Comparison of ENCODE assay signal across 8 cellular contexts in the genomic region with DNA sequence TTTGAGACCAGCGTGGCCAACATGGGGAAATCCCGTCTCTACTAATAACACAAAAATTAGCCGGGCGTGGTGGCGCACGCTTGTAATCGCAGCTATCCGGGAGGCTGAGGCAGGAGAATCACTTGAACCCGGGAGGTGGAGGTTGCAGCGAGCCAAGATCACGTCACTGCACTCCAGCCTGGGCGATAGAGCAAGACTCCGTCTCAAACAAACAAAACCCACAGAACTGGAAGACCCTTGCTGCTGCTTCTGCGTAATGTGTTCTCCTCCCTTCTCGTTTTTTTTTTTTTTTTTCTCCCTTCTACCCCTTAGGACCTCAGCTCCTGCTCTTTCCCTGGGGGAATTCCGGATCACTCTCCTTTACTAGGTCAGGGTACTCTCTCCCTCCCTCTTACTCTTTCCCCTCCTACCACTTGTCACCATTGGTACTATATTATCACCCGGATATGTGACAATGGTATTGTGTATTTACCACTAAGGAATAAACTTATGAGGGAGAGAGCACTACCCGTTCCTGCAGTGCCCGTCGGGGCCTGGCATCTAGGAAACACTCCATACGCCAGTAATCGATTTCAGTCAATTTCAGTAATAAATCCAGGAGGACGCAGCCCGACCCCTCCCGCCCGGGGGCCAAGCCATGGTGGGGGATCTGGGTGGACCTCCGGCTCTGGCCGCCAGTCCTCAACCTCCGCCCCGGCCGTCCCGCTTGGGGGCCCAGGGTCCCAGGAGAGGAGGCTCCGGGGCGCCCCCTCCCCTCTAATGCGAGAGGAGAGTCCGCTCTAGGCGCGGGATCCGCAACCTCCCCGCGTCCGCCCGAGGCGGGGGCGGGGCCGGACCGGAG. TPM values are rescaled to one million over a fixed set of nuclear protein-coding genes. Genes with fewer than 3 reads are reported as not detected.
DNase-seq lines count a peak whose midpoint lies in the region; ATAC-seq and TF ChIP-seq lines count a peak whose summit lies in the region.

No MANE protein-coding gene starts in this region.

- peaks cover 0 to 4% of the 10 kb centered on the region in 2 experiments for H3K36me3 ChIP-seq in SK-N-SH (replicated peaks in 1 of 2; ENCODE audit: control insufficient read depth in 1 of 2, insufficient read depth in 2 of 2, low read length in 1 of 2)

- H3K9me2 ChIP-seq in SK-N-SH = no peaks in the 10 kb centered on the region

- no peaks in the 10 kb centered on the region for H3K9me3 ChIP-seq in SK-N-SH

- H3K79me2 ChIP-seq in SK-N-SH (ENCODE audit: insufficient read depth) = peaks cover 41% of the 10 kb centered on the region

- H3K9ac ChIP-seq in SK-N-SH = peak overlapping the region; percentile 85

- peak overlapping the region; percentile 72 for H3K4me2 ChIP-seq in SK-N-SH

- POLR2A ChIA-PET in SK-N-SH (lab: Yijun Ruan, JAX) = no interaction called here

- TF ChIP-seq CTCF in SK-N-SH (IDR thresholded peaks at IDR 0.05) (no peak), cardiac fibroblast (IDR thresholded peaks at IDR 0.05; ENCODE audit: low read depth, low read length) (no peak)

- H3K27ac ChIP-seq in SK-N-SH (ENCODE audit: low read depth in 2 of 2, low read length in 1 of 2) = peak overlapping the region; percentile 62 to 73
- peak overlapping the region; percentile 87 for H3K27ac ChIP-seq in layer of hippocampus (ENCODE audit: low read depth, low read length)

- H3K4me3 ChIP-seq in SK-N-SH (ENCODE audit: low read depth in 2 of 2, low read length in 1 of 2) (peak overlapping the region; percentile 65 to 88), cardiac fibroblast (replicated peaks in 1 of 2; ENCODE audit: low read depth in 2 of 2, low read length in 2 of 2) (peak overlapping the region; percentile 80 to 84)

- TF ChIP-seq EP300 in SK-N-SH (IDR thresholded peaks at IDR 0.05; ENCODE audit: borderline replicate concordance in 1 of 2, low read depth in 1 of 2, low read length in 1 of 2) = no peak

- peak overlapping the region; percentile 94 for H2AFZ ChIP-seq in SK-N-SH (ENCODE audit: low read depth)

- H3F3A ChIP-seq in SK-N-SH (replicated peaks; ENCODE audit: insufficient read depth) = peaks cover 13% of the 10 kb centered on the region

- TF ChIP-seq RAD21 in SK-N-SH (IDR thresholded peaks at IDR 0.05; ENCODE audit: low read length) = no peak

- no peaks in the 10 kb centered on the region; the same call in 1 of the 2 replicates for H4K20me1 ChIP-seq in SK-N-SH (ENCODE audit: insufficient read depth)

- H3K4me1 ChIP-seq in SK-N-SH (ENCODE audit: control insufficient read depth in 1 of 2, insufficient read depth in 2 of 2, low read depth in 1 of 2, low read length in 1 of 2) = peaks cover 0 to 16% of the 10 kb centered on the region in 2 experiments; a peak in 1 of 4 replicates

- CTCF ChIA-PET in SK-N-SH (lab: Yijun Ruan, JAX) = no interaction called here

- H3K27me3 ChIP-seq in SK-N-SH (ENCODE audit: insufficient read depth) (no peaks in the 10 kb centered on the region), layer of hippocampus (ENCODE audit: control insufficient read depth, insufficient read depth, low read length) (no peaks in the 10 kb centered on the region)

- 47% methylated on average over 25 of the region's 47 CpGs for WGBS in SK-N-SH (ENCODE audit: low lambda C conversion rate)

- peak; percentile 75 for DNase-seq in COR-L47 (lab: John Stamatoyannopoulos, UW)
- DNase-seq in GM19238 (ENCODE audit: insufficient read length, low spot score) = peak; percentile 88
- DNase-seq in SK-N-SH = no peak
- no peak for DNase-seq in cardiac fibroblast (ENCODE audit: low read depth in 2 of 2)
- DNase-seq in stimulated activated CD4-positive, alpha-beta T cell treated with anti-CD3 and anti-CD28 coated beads, TNF-alpha, amount 100 ng/mL, for 24 hours (ENCODE audit: low read depth in 3 of 3) = peak; percentile 64 to 87 (median 73)
- no peak for DNase-seq in iPS-NIHi11 (ENCODE audit: low spot score)

- ATAC-seq in HG03565 (IDR thresholded peaks at IDR 0.05; ENCODE audit: unreplicated experiment) = peak; percentile 74

TF ChIP-seq in SK-N-SH, 30 proteins besides CTCF, POLR2A, EP300 and RAD21 (continues in another document):
- TF ChIP-seq GABPA (IDR thresholded peaks at IDR 0.05; ENCODE audit: low read depth) (peak; percentile 73; the same call in 1 of the 2 replicates), NFIC (IDR thresholded peaks at IDR 0.05; ENCODE audit: borderline replicate concordance) (no peak), SIN3A (IDR thresholded peaks at IDR 0.05; ENCODE audit: borderline replicate concordance, low read depth, low read length) (no peak), JUND (IDR thresholded peaks at IDR 0.05) (no peak), NRF1 (IDR thresholded peaks at IDR 0.05; ENCODE audit: low read depth, low read length) (no peak), GATA2 (CRISPR knock-in tag; IDR thresholded peaks at IDR 0.05) (no peak), TAF1 (IDR thresholded peaks at IDR 0.05; ENCODE audit: borderline replicate concordance, low read depth, low read length) (peak; percentile 75)
- TF ChIP-seq, protein P1, sequence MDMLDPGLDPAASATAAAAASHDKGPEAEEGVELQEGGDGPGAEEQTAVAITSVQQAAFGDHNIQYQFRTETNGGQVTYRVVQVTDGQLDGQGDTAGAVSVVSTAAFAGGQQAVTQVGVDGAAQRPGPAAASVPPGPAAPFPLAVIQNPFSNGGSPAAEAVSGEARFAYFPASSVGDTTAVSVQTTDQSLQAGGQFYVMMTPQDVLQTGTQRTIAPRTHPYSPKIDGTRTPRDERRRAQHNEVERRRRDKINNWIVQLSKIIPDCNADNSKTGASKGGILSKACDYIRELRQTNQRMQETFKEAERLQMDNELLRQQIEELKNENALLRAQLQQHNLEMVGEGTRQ (IDR thresholded peaks at IDR 0.05; ENCODE audit: borderline replicate concordance, low read depth, low read length) = no peak
- TF ChIP-seq, protein P2, sequence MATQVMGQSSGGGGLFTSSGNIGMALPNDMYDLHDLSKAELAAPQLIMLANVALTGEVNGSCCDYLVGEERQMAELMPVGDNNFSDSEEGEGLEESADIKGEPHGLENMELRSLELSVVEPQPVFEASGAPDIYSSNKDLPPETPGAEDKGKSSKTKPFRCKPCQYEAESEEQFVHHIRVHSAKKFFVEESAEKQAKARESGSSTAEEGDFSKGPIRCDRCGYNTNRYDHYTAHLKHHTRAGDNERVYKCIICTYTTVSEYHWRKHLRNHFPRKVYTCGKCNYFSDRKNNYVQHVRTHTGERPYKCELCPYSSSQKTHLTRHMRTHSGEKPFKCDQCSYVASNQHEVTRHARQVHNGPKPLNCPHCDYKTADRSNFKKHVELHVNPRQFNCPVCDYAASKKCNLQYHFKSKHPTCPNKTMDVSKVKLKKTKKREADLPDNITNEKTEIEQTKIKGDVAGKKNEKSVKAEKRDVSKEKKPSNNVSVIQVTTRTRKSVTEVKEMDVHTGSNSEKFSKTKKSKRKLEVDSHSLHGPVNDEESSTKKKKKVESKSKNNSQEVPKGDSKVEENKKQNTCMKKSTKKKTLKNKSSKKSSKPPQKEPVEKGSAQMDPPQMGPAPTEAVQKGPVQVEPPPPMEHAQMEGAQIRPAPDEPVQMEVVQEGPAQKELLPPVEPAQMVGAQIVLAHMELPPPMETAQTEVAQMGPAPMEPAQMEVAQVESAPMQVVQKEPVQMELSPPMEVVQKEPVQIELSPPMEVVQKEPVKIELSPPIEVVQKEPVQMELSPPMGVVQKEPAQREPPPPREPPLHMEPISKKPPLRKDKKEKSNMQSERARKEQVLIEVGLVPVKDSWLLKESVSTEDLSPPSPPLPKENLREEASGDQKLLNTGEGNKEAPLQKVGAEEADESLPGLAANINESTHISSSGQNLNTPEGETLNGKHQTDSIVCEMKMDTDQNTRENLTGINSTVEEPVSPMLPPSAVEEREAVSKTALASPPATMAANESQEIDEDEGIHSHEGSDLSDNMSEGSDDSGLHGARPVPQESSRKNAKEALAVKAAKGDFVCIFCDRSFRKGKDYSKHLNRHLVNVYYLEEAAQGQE (IDR thresholded peaks at IDR 0.05; ENCODE audit: low read depth, low read length) = no peak
- TF ChIP-seq, protein P3, sequence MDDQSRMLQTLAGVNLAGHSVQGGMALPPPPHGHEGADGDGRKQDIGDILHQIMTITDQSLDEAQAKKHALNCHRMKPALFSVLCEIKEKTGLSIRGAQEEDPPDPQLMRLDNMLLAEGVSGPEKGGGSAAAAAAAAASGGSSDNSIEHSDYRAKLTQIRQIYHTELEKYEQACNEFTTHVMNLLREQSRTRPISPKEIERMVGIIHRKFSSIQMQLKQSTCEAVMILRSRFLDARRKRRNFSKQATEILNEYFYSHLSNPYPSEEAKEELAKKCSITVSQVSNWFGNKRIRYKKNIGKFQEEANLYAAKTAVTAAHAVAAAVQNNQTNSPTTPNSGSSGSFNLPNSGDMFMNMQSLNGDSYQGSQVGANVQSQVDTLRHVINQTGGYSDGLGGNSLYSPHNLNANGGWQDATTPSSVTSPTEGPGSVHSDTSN (IDR thresholded peaks at IDR 0.05) = no peak
- TF ChIP-seq, protein P4, sequence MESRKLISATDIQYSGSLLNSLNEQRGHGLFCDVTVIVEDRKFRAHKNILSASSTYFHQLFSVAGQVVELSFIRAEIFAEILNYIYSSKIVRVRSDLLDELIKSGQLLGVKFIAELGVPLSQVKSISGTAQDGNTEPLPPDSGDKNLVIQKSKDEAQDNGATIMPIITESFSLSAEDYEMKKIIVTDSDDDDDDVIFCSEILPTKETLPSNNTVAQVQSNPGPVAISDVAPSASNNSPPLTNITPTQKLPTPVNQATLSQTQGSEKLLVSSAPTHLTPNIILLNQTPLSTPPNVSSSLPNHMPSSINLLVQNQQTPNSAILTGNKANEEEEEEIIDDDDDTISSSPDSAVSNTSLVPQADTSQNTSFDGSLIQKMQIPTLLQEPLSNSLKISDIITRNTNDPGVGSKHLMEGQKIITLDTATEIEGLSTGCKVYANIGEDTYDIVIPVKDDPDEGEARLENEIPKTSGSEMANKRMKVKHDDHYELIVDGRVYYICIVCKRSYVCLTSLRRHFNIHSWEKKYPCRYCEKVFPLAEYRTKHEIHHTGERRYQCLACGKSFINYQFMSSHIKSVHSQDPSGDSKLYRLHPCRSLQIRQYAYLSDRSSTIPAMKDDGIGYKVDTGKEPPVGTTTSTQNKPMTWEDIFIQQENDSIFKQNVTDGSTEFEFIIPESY (IDR thresholded peaks at IDR 0.05; ENCODE audit: borderline replicate concordance, low read depth) = no peak
- TF ChIP-seq, protein P5, sequence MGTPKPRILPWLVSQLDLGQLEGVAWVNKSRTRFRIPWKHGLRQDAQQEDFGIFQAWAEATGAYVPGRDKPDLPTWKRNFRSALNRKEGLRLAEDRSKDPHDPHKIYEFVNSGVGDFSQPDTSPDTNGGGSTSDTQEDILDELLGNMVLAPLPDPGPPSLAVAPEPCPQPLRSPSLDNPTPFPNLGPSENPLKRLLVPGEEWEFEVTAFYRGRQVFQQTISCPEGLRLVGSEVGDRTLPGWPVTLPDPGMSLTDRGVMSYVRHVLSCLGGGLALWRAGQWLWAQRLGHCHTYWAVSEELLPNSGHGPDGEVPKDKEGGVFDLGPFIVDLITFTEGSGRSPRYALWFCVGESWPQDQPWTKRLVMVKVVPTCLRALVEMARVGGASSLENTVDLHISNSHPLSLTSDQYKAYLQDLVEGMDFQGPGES (IDR thresholded peaks at IDR 0.05; ENCODE audit: low read depth, low read length) = no peak

RNA-seq across cellular contexts. Expression of a gene that starts 0.4 kb away (rescaled TPM):
- polyA plus RNA-seq in SK-N-SH (2012; rRNA removed) = 9.7 and 10.9 TPM in 2 replicates
- 6.3 and 7.8 TPM in 2 replicates for polyA plus RNA-seq in SK-N-SH (2012; cell fraction: cytosol; rRNA removed)
- 13.0 and 15.5 TPM in 2 replicates for polyA plus RNA-seq in SK-N-SH (2012; cell fraction: nucleus; rRNA removed)

Comparison
In these comparisons a context has a peak if more than half of its experiments do, and no peak if none do; other contexts are left out.
1. DNase-seq: peak in COR-L47 (single experiment), GM19238 (single experiment) and stimulated activated CD4-positive, alpha-beta T cell treated with anti-CD3 and anti-CD28 coated beads, TNF-alpha, amount 100 ng/mL, for 24 hours (3 of 3); none in SK-N-SH (single experiment), cardiac fibroblast (0 of 2) and iPS-NIHi11 (single experiment).